Comparison of ENCODE assay signal across 9 cellular contexts in the genomic region with DNA sequence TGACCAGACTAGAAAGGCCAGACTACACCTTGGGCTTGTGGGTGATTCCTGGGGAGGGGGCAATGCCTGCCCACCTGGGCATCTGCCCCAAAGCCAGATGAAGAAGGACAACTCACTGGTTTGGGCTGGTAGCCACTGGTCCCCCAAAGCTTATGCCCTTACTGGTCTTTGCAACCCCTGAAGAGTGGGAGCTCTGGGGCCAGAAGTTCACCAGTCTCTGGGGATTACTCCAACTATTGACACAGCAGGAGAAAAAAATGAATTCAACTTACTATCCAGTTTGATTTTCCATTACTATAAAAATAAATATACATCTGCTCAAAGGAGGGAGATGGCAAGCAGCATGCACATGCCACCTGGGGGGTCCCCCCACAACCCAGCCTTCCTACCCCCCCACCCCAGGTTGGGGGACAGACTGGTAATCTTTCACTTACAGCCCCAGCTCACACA. TPM values are rescaled to one million over a fixed set of nuclear protein-coding genes. Genes with fewer than 3 reads are reported as not detected.
A peak's percentile ranks its signal among the peaks of the same experiment; 100 is the strongest.
DNase-seq lines count a peak whose midpoint lies in the region; ATAC-seq, FAIRE-seq and TF ChIP-seq lines count a peak whose summit lies in the region.
"Had no signal": no experiment of that assay in that cellular context is flagged by ENCODE, and none has a peak within 500 bp of the region (broad histone marks: within the 10 kb centered on the region; RNA-seq: fewer than 3 reads in every experiment).

No MANE protein-coding gene starts in this region.

- FAIRE-seq in HepG2 (lab: Jason Lieb, UNC): no peak

- peaks cover 41% of the 10 kb centered on the region for H3K4me1 Mint-ChIP-seq in activated CD4-positive, alpha-beta T cell treated with anti-CD3 and anti-CD28 coated beads, Interleukin-2, amount 10 ng/mL, durations not matched to agents 24 days and 14 days

- H2AFZ ChIP-seq in HepG2 (ENCODE audit: low read length): no peak overlapping the region

- peaks cover 40% of the 10 kb centered on the region; the same call in 1 of the 2 replicates for H4K20me1 ChIP-seq in HepG2 (ENCODE audit: insufficient read depth, low read length)

- TF ChIP-seq POLR2A in HepG2 (IDR thresholded peaks at IDR 0.05; ENCODE audit: insufficient read depth in 1 of 2, low read depth in 2 of 2, low read length in 2 of 2): no peak
- no peak for TF ChIP-seq POLR2A in testis (IDR thresholded peaks at IDR 0.05)

- BruUV-seq in HepG2 (replicated peaks; lab: Mats Ljungman, UMichigan): no TSS peak

- H3K4me2 ChIP-seq in HepG2 (ENCODE audit: low read depth, low read length): peak overlapping the region; percentile 84

- H3K36me3 Mint-ChIP-seq in activated CD4-positive, alpha-beta T cell treated with anti-CD3 and anti-CD28 coated beads, Interleukin-2, amount 10 ng/mL, durations not matched to agents 24 days and 14 days (ENCODE audit: low read depth): peaks cover 2% of the 10 kb centered on the region

- H3K9me3 Mint-ChIP-seq in activated CD4-positive, alpha-beta T cell treated with anti-CD3 and anti-CD28 coated beads, Interleukin-2, amount 10 ng/mL, durations not matched to agents 24 days and 14 days: no peaks in the 10 kb centered on the region

- TF ChIP-seq RAD21 in HepG2 (CRISPR knock-in tag; IDR thresholded peaks at IDR 0.05): no peak

- POLR2A ChIA-PET in HepG2 (lab: Yijun Ruan, JAX): interaction anchor here (0.8 to 4.7 kb wide), 10 partner anchors 10 to 111 kb away, joined by 3 to 30 read pairs (median 5); partner anchors contain the start of gene WASF2

- peak overlapping the region; percentile 14 for H3K27ac Mint-ChIP-seq in activated CD4-positive, alpha-beta T cell treated with anti-CD3 and anti-CD28 coated beads, Interleukin-2, amount 10 ng/mL, durations not matched to agents 24 days and 14 days

- no peaks in the 10 kb centered on the region for H3K27me3 Mint-ChIP-seq in activated CD4-positive, alpha-beta T cell treated with anti-CD3 and anti-CD28 coated beads, Interleukin-2, amount 10 ng/mL, durations not matched to agents 24 days and 14 days

- TF ChIP-seq EP300 in HepG2 (IDR thresholded peaks at IDR 0.05; ENCODE audit: low read depth in 2 of 2, low read length in 2 of 2) (no peak), HepG2 (CRISPR knock-in tag; IDR thresholded peaks at IDR 0.05; ENCODE audit: borderline replicate concordance) (no peak)

- H3K27ac ChIP-seq in HepG2 (ENCODE audit: extremely low read length, insufficient read depth, low read length) (peak overlapping the region; percentile 21), testis (peak overlapping the region; percentile 91 to 94)

- CTCF ChIA-PET in HepG2 (lab: Yijun Ruan, JAX; ENCODE audit: low intra/inter-chr PET ratio, low total read pairs): no interaction called here

- H3K27me3 ChIP-seq in HepG2 (ENCODE audit: control insufficient read depth in 1 of 2, insufficient read depth in 2 of 2, low read length in 2 of 2): no peaks in the 10 kb centered on the region; a peak in 1 of 5 replicates
- H3K27me3 ChIP-seq in testis: no peaks in the 10 kb centered on the region

- H3K4me3 ChIP-seq in astrocyte of the spinal cord (ENCODE audit: low read depth, low read length) (peak overlapping the region; percentile 78), HepG2 (replicated peaks in 1 of 3; ENCODE audit: insufficient read depth in 1 of 3, low read depth in 2 of 3, low read length in 3 of 3) (peak overlapping the region; percentile 66 to 86 (median 83); a peak in 4 of 6 replicates), testis (peak overlapping the region; percentile 85 to 86)

- H3K4me3 Mint-ChIP-seq in activated CD4-positive, alpha-beta T cell treated with anti-CD3 and anti-CD28 coated beads, Interleukin-2, amount 10 ng/mL, durations not matched to agents 24 days and 14 days: peak overlapping the region; percentile 60

- peak; percentile 66 for DNase-seq in activated CD4-positive, alpha-beta T cell treated with anti-CD3 and anti-CD28 coated beads, Interleukin-2, amount 10 ng/mL, durations not matched to agents 24 days and 14 days
- no peak for DNase-seq in activated CD4-positive, alpha-beta T cell treated with anti-CD3 and anti-CD28 coated beads for 4 hours
- no peak for DNase-seq in astrocyte of the spinal cord (ENCODE audit: low read depth, low spot score)
- no peak for DNase-seq in HepG2 (ENCODE audit: low spot score)
- DNase-seq in testis: no peak
- DNase-seq in stimulated activated naive CD4-positive, alpha-beta T cell treated with Interleukin-2 at 50 U/mL for 16 hours (lab: John Stamatoyannopoulos, UW): no peak
- DNase-seq in activated gamma-delta T cell treated with Interleukin-2 at 50 U/mL for 16 hours: no peak
- DNase-seq in GM13976 (ENCODE audit: low spot score): no peak
- DNase-seq: T1000 had no signal

- intact Hi-C loops in activated CD4-positive, alpha-beta T cell treated with anti-CD3 and anti-CD28 coated beads, Interleukin-2, amount 10 ng/mL, durations not matched to agents 24 days and 14 days (cut with micrococcal nuclease): no loop called here
- intact Hi-C loops in HepG2 (cut with micrococcal nuclease; ENCODE audit: unreplicated experiment): loop anchor here (5.0 kb wide), 1 partner anchor 34 kb away; no protein-coding TSS in a partner anchor
- intact Hi-C loops in testis (cut with DNase I; ENCODE audit: low total_unique reads): loop anchor here (5.0 to 10.0 kb wide), 2 partner anchors 44 to 207 kb away; partner anchors contain the start of gene GPR3

- H3K36me3 ChIP-seq in HepG2 (replicated peaks in 1 of 2; ENCODE audit: control insufficient read depth in 1 of 2, insufficient read depth in 2 of 2, low read length in 2 of 2): peaks cover 0 to 3% of the 10 kb centered on the region in 2 experiments; a peak in 2 of 5 replicates
- H3K36me3 ChIP-seq in testis (ENCODE audit: low read depth, missing control alignments): no peaks in the 10 kb centered on the region

- H3K9ac ChIP-seq in HepG2 (ENCODE audit: insufficient read depth, low read depth, low read length): peak overlapping the region; percentile 52; the same call in 1 of the 2 replicates

- no peaks in the 10 kb centered on the region for H3K9me3 ChIP-seq in HepG2 (ENCODE audit: low read length)
- H3K9me3 ChIP-seq in testis: no peaks in the 10 kb centered on the region

- TF ChIP-seq CTCF in astrocyte of the spinal cord (IDR thresholded peaks at IDR 0.05; ENCODE audit: low read depth, low read length) (no peak), HepG2 (CRISPR knock-in tag; IDR thresholded peaks at IDR 0.05) (no peak), testis (IDR thresholded peaks at IDR 0.05) (no peak), GM13976 (IDR thresholded peaks at IDR 0.05; ENCODE audit: borderline replicate concordance, control extremely low read depth, extremely low read depth, insufficient read depth, missing control alignments) (no peak)

- in situ Hi-C loops in astrocyte of the spinal cord (cut with HindIII; ENCODE audit: low sequenced_read_pairs): no loop called here
- in situ Hi-C loops in HepG2 (cut with HindIII; ENCODE audit: extremely low pct_ligation_motif_present, low pct_unique_long_range_greater_than_20kb): loop anchor here (10.0 kb wide), 1 partner anchor 307 kb away; no protein-coding TSS in a partner anchor
- in situ Hi-C loops in GM13976 (cut with MboI; ENCODE audit: low sequenced_read_pairs, unreplicated experiment): loop anchor here (10.0 kb wide), 1 partner anchor 207 kb away; the partner anchor contains the start of gene GPR3

- H3K79me2 ChIP-seq in HepG2 (ENCODE audit: insufficient read depth, low read length): peaks cover 48% of the 10 kb centered on the region

- no peak for ATAC-seq in HepG2

- H3K4me1 ChIP-seq in HepG2 (ENCODE audit: insufficient read depth, low read length): peaks cover 73% of the 10 kb centered on the region
- H3K4me1 ChIP-seq in testis: peaks cover 55% of the 10 kb centered on the region

RNA-seq across cellular contexts. Expression of gene AHDC1, which starts 2.6 kb away (rescaled TPM):
- total RNA-seq in activated CD4-positive, alpha-beta T cell treated with anti-CD3 and anti-CD28 coated beads, Interleukin-2, amount 10 ng/mL, durations not matched to agents 24 days and 14 days: 33.9 and 34.7 TPM in 2 replicates
- 2.6 and 2.7 TPM in 2 replicates for total RNA-seq in HepG2 (2016; rRNA removed; fragmentation: Illumina TruSeq; extraction: Trizol)
- 1.9 and 2.6 TPM in 2 replicates for total RNA-seq in HepG2 (2016; cell fraction: cytosol; rRNA removed; fragmentation: Illumina TruSeq; extraction: Trizol; ENCODE audit: low read depth)
- 3.1 and 3.5 TPM in 2 replicates for total RNA-seq in HepG2 (2016; cell fraction: insoluble cytoplasmic fraction; rRNA removed; fragmentation: Illumina TruSeq; extraction: Trizol)
- 1.6 and 2.4 TPM in 2 replicates for total RNA-seq in HepG2 (2016; cell fraction: membrane; rRNA removed; fragmentation: Illumina TruSeq; extraction: Trizol)
- total RNA-seq in HepG2 (2016; cell fraction: nucleus; rRNA removed; fragmentation: Illumina TruSeq; extraction: Trizol): 3.0 and 6.6 TPM in 2 replicates
- polyA plus RNA-seq in HepG2 (2011; rRNA removed): 1.0 and 1.2 TPM in 2 replicates
- 0.52 and 0.72 TPM in 2 replicates for polyA plus RNA-seq in HepG2 (2011; cell fraction: cytosol; rRNA removed)
- 7.0 and 8.3 TPM in 2 replicates for polyA plus RNA-seq in HepG2 (2011; cell fraction: nucleus; rRNA removed)
- polyA plus RNA-seq in HepG2 (2012): 4.7 and 7.3 TPM in 2 replicates
- polyA plus RNA-seq in HepG2 (2016; cell fraction: cytosol; fragmentation: Illumina TruSeq; extraction: Trizol; ENCODE audit: low read depth): 0.24 and 0.35 TPM in 2 replicates
- 3.9 and 4.0 TPM in 2 replicates for polyA plus RNA-seq in HepG2 (2016; cell fraction: insoluble cytoplasmic fraction; fragmentation: Illumina TruSeq; extraction: Trizol; ENCODE audit: low read depth)
- 0.32 and 0.57 TPM in 2 replicates for polyA plus RNA-seq in HepG2 (2016; cell fraction: membrane; fragmentation: Illumina TruSeq; extraction: Trizol; ENCODE audit: low read depth)
- polyA plus RNA-seq in HepG2 (2016; cell fraction: nucleus; fragmentation: Illumina TruSeq; extraction: Trizol; ENCODE audit: insufficient read depth, low read depth): 12.2 and 16.8 TPM in 2 replicates
- 3.1 and 6.5 TPM in 2 replicates for polyA minus RNA-seq in HepG2 (2011; rRNA and poly(A)+ RNA removed; ENCODE audit: low replicate concordance)
- polyA minus RNA-seq in HepG2 (2011; cell fraction: cytosol; rRNA and poly(A)+ RNA removed): 3.1 and 3.7 TPM in 2 replicates
- polyA minus RNA-seq in HepG2 (2011; cell fraction: nucleus; rRNA and poly(A)+ RNA removed): 5.1 and 5.3 TPM in 2 replicates
- 10 to 100 TPM; 73.7 to 86.8 TPM for total RNA-seq in testis
- polyA plus RNA-seq in testis (ENCODE audit: insufficient read depth, low read depth, low replicate concordance): 32.5 TPM

RNA-seq across cellular contexts. Expression of gene FGR, which starts 33.6 kb away (rescaled TPM):
- total RNA-seq in activated CD4-positive, alpha-beta T cell treated with anti-CD3 and anti-CD28 coated beads, Interleukin-2, amount 10 ng/mL, durations not matched to agents 24 days and 14 days: 0.19 and 0.21 TPM in 2 replicates
- not detected in 2 replicates for total RNA-seq in HepG2 (2016; rRNA removed; fragmentation: Illumina TruSeq; extraction: Trizol)
- total RNA-seq in HepG2 (2016; cell fraction: cytosol; rRNA removed; fragmentation: Illumina TruSeq; extraction: Trizol; ENCODE audit: low read depth): not detected in 2 replicates
- not detected in 2 replicates for total RNA-seq in HepG2 (2016; cell fraction: insoluble cytoplasmic fraction; rRNA removed; fragmentation: Illumina TruSeq; extraction: Trizol)
- not detected in 2 replicates for total RNA-seq in HepG2 (2016; cell fraction: membrane; rRNA removed; fragmentation: Illumina TruSeq; extraction: Trizol)
- not detected in 2 replicates for total RNA-seq in HepG2 (2016; cell fraction: nucleus; rRNA removed; fragmentation: Illumina TruSeq; extraction: Trizol)
- 0.04 TPM in 1 of 2 replicates, not detected in the other for polyA plus RNA-seq in HepG2 (2011; rRNA removed)
- 0.01 and 0.04 TPM in 2 replicates for polyA plus RNA-seq in HepG2 (2011; cell fraction: cytosol; rRNA removed)
- 0.14 and 0.33 TPM in 2 replicates for polyA plus RNA-seq in HepG2 (2011; cell fraction: nucleus; rRNA removed)
- polyA plus RNA-seq in HepG2 (2012): not detected in 2 replicates
- not detected in 2 replicates for polyA plus RNA-seq in HepG2 (2016; cell fraction: cytosol; fragmentation: Illumina TruSeq; extraction: Trizol; ENCODE audit: low read depth)
- polyA plus RNA-seq in HepG2 (2016; cell fraction: insoluble cytoplasmic fraction; fragmentation: Illumina TruSeq; extraction: Trizol; ENCODE audit: low read depth): not detected in 2 replicates
- not detected in 2 replicates for polyA plus RNA-seq in HepG2 (2016; cell fraction: membrane; fragmentation: Illumina TruSeq; extraction: Trizol; ENCODE audit: low read depth)
- polyA plus RNA-seq in HepG2 (2016; cell fraction: nucleus; fragmentation: Illumina TruSeq; extraction: Trizol; ENCODE audit: insufficient read depth, low read depth): not detected in 2 replicates
- 0.33 TPM in 1 of 2 replicates, not detected in the other for polyA minus RNA-seq in HepG2 (2011; rRNA and poly(A)+ RNA removed; ENCODE audit: low replicate concordance)
- not detected in 2 replicates for polyA minus RNA-seq in HepG2 (2011; cell fraction: cytosol; rRNA and poly(A)+ RNA removed)
- not detected in 2 replicates for polyA minus RNA-seq in HepG2 (2011; cell fraction: nucleus; rRNA and poly(A)+ RNA removed)
- 10 to 100 TPM in 1 of 2 donors, 1 to 10 TPM in 1; 10.0 to 10.2 TPM for total RNA-seq in testis
- 5.2 TPM for polyA plus RNA-seq in testis (ENCODE audit: insufficient read depth, low read depth, low replicate concordance)
